ENCODE assay signal across 21 cellular contexts in the genomic region with DNA sequence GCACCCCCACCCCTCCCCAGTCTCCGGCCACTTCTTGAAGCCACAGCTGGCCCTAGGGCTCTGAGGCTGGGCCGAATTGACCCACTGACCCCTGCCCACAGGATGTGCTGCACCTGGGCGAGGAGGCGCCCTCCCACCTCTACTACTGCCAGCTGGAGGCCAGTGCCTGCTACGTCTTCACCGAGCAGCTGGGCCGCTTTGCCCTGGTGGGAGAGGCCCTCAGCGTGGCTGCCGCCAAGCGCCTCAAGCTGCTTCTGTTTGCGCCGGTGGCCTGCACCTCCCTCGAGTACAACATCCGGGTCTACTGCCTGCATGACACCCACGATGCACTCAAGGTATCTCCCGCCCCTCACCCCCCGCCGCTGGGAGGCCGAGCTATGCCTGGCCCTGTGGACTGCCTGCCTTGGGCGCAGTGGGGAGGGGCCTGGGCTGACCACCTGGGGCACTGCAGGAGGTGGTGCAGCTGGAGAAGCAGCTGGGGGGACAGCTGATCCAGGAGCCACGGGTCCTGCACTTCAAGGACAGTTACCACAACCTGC. TPM values are rescaled to one million over a fixed set of nuclear protein-coding genes. Genes with fewer than 3 reads are reported as not detected.
DNase-seq lines count a peak whose midpoint lies in the region; TF ChIP-seq lines count a peak whose summit lies in the region.
"Had no signal": no experiment of that assay in that cellular context is flagged by ENCODE, and none has a peak within 500 bp of the region (broad histone marks: within the 10 kb centered on the region; RNA-seq: fewer than 3 reads in every experiment).

No MANE protein-coding gene starts in this region.

- DNase-seq in COR-L47 (lab: John Stamatoyannopoulos, UW): peak; percentile 40
- DNase-seq in NCI-H1417 treated with DMSO at 0.1 percent for 48 hours (lab: John Stamatoyannopoulos, UW): peak; percentile 29
- DNase-seq in SHP77 treated with DMSO at 0.1 percent for 48 hours (lab: John Stamatoyannopoulos, UW): peak; percentile 47
- no peak for DNase-seq in A673 (ENCODE audit: low spot score)
- DNase-seq in T1000 (lab: John Stamatoyannopoulos, UW): no peak
- DNase-seq in mesendoderm: no peak
- DNase-seq: ACHN, AML-193, DMS79 treated with DMSO at 0.1 percent for 48 hours, H9, Kasumi-1, MG63, NCI-H1092, NCI-H187, NCI-H2227 treated with DMSO at 0.1 percent for 48 hours, NCI-H774, OCI-M1, SJCRH30, T-helper 2 cell had no signal

- no peaks in the 10 kb centered on the region for H3K79me1 ChIP-seq in mesendoderm (ENCODE audit: low read length)

- H3K9me3 ChIP-seq in neutrophil: no peaks in the 10 kb centered on the region
- H3K9me3 ChIP-seq in A673 (ENCODE audit: low read depth, low read length, poor library complexity, severe bottlenecking): no peaks in the 10 kb centered on the region
- H3K9me3 ChIP-seq: MG63, SJCRH30 had no signal

- no peak overlapping the region for H3K56ac ChIP-seq in mesendoderm (ENCODE audit: low read length)

- H3K36me3 ChIP-seq in neutrophil (peaks cover 41% of the 10 kb centered on the region), A673 (ENCODE audit: insufficient read depth, low read length, poor library complexity, severe bottlenecking) (no peaks in the 10 kb centered on the region), mesendoderm (ENCODE audit: control insufficient read depth, insufficient read depth, low read length) (no peaks in the 10 kb centered on the region)
- H3K36me3 ChIP-seq: MG63, SJCRH30 had no signal

- H3K18ac ChIP-seq in mesendoderm (ENCODE audit: low read length): no peak overlapping the region

- peak overlapping the region; percentile 88 for H3K27ac ChIP-seq in neutrophil
- no peak overlapping the region for H3K27ac ChIP-seq in A673 (ENCODE audit: low read depth, low read length, poor library complexity, severe bottlenecking)
- H3K27ac ChIP-seq in mesendoderm (ENCODE audit: low read depth, low read length): no peak overlapping the region
- H3K27ac ChIP-seq: C4-2B, SJCRH30 had no signal

- H2BK15ac ChIP-seq in mesendoderm (replicated peaks; ENCODE audit: low read depth): no peak overlapping the region

- H3K9ac ChIP-seq in mesendoderm (ENCODE audit: low read length): no peak overlapping the region

- no peak overlapping the region for H2AK5ac ChIP-seq in mesendoderm (ENCODE audit: low read length)

- no TSS peak for BruUV-seq in A673 (replicated peaks; lab: Mats Ljungman, UMichigan)

- no peak for TF ChIP-seq CTCF in neutrophil (IDR thresholded peaks at IDR 0.05)
- no peak for TF ChIP-seq CTCF in A673 (conservative IDR thresholded peaks at IDR 0.05; ENCODE audit: low read depth, low read length)

- no peaks in the 10 kb centered on the region for H3K27me3 ChIP-seq in neutrophil
- H3K27me3 ChIP-seq in A673 (replicated peaks; ENCODE audit: insufficient read depth, low read depth, low read length, poor library complexity): no peaks in the 10 kb centered on the region
- H3K27me3 ChIP-seq in mesendoderm (ENCODE audit: insufficient read depth, low read length, poor library complexity): no peaks in the 10 kb centered on the region

- POLR2A ChIA-PET in A673 (lab: Charles Lee; ENCODE audit: low non-redundant PET): no interaction called here

- no peak overlapping the region for H3K4me2 ChIP-seq in mesendoderm (ENCODE audit: low read length)

- H3K4me1 ChIP-seq in neutrophil (ENCODE audit: control insufficient read depth in 1 of 2, insufficient read depth in 1 of 2, low read depth in 1 of 2, low read length in 1 of 2) (peaks cover 0 to 13% of the 10 kb centered on the region in 2 experiments), A673 (ENCODE audit: insufficient read depth, low read length, poor library complexity, severe bottlenecking) (no peaks in the 10 kb centered on the region), mesendoderm (ENCODE audit: control insufficient read depth, low read depth, low read length) (no peaks in the 10 kb centered on the region)
- H3K4me1 ChIP-seq: SJCRH30 had no signal

- no CpG with 5 or more reads among the region's 21 CpGs for WGBS in mesendoderm (ENCODE audit: extremely low coverage, insufficient coverage, low lambda C conversion rate)

- no peaks in the 10 kb centered on the region for H3K79me2 ChIP-seq in mesendoderm (ENCODE audit: control insufficient read depth, insufficient read depth, low read length)

- intact Hi-C loops in A673 (cut with micrococcal nuclease; ENCODE audit: unreplicated experiment): no loop called here

- H3K23ac ChIP-seq in mesendoderm (ENCODE audit: low read length): no peak overlapping the region

- CTCF ChIA-PET in A673 (lab: Charles Lee): no interaction called here

- no peak overlapping the region for H2BK120ac ChIP-seq in mesendoderm (ENCODE audit: low read depth, low read length)

- H3K4me3 ChIP-seq in neutrophil (ENCODE audit: low read depth in 1 of 2, low read length in 1 of 2) (no peak overlapping the region), A673 (ENCODE audit: low read depth, low read length, poor library complexity, severe bottlenecking) (no peak overlapping the region), mesendoderm (ENCODE audit: low read length) (no peak overlapping the region)
- H3K4me3 ChIP-seq: MG63, SJCRH30 had no signal

- H4K8ac ChIP-seq in mesendoderm (ENCODE audit: low read depth, low read length): no peak overlapping the region

- H3K4ac ChIP-seq in mesendoderm (ENCODE audit: low read depth, low read length): no peak overlapping the region

- H2BK5ac ChIP-seq in mesendoderm (ENCODE audit: low read length): no peak overlapping the region

- no peak overlapping the region for H4K5ac ChIP-seq in mesendoderm (ENCODE audit: low read length)

RNA-seq across cellular contexts. Expression of a gene that starts 21.3 kb away (rescaled TPM):
- total RNA-seq in A673 (2021): 0.15 and 0.84 TPM in 2 replicates
- not detected for polyA plus RNA-seq in mesendoderm (2013, experiment 1 of 2)
- polyA plus RNA-seq in mesendoderm (2013, experiment 2 of 2): not detected
- total RNA-seq: H9, SJCRH30 had no signal

Comparison
In these comparisons a context has a peak if more than half of its experiments do, and no peak if none do; other contexts are left out.
1. DNase-seq: peak in COR-L47 (single experiment), NCI-H1417 treated with DMSO at 0.1 percent for 48 hours (single experiment) and SHP77 treated with DMSO at 0.1 percent for 48 hours (single experiment); none in A673 (single experiment), T1000 (single experiment) and mesendoderm (single experiment).